In the genomic region with DNA sequence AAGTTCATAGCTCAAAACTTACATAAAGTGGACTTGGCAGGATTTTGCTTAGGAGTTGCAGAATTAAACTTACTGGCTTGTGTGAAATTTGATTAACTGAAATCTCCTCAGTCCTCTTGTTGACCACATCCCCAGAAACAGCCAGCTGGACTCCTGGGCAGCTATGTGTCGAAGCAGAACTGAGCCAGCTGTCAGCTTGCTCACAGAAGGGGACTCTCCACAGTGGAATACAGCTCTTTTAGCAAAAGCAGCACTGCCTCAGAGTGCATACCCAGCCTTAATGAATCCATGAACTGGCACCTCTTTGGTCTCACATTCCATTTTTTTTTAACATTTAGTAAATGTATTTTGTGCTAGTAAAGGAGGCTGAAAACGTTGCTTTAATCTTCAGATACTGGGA, we compare ENCODE assay signal across 21 cellular contexts.
DNase-seq lines count a peak whose midpoint lies in the region; TF ChIP-seq lines count a peak whose summit lies in the region.
"Had no signal": no experiment of that assay in that cellular context is flagged by ENCODE, and none has a peak within 500 bp of the region (broad histone marks: within the 10 kb centered on the region; RNA-seq: fewer than 3 reads in every experiment).

No MANE protein-coding gene starts in this region.

- no peaks in the 10 kb centered on the region for H3K27me3 ChIP-seq in SK-N-SH (ENCODE audit: insufficient read depth)
- no peaks in the 10 kb centered on the region for H3K27me3 ChIP-seq in mesenchymal stem cell (ENCODE audit: control insufficient read depth in 1 of 2, insufficient read depth in 1 of 2, low read length in 2 of 2)
- H3K27me3 ChIP-seq: ascending aorta, right atrium auricular region, upper lobe of left lung had no signal

- H3K4me1 ChIP-seq in SK-N-SH (ENCODE audit: control insufficient read depth in 1 of 2, insufficient read depth in 2 of 2, low read depth in 1 of 2, low read length in 1 of 2) = peaks cover 0 to 3% of the 10 kb centered on the region in 2 experiments; a peak in 2 of 4 replicates
- H3K4me1 ChIP-seq in mesenchymal stem cell (ENCODE audit: control insufficient read depth, insufficient read depth, low read depth, low read length) = no peaks in the 10 kb centered on the region
- H3K4me1 ChIP-seq: ascending aorta, right atrium auricular region, upper lobe of left lung had no signal

- no peak overlapping the region for H2AK5ac ChIP-seq in mesenchymal stem cell (ENCODE audit: low read length, severe bottlenecking)

- H3K27ac ChIP-seq in SK-N-SH (ENCODE audit: low read depth in 2 of 2, low read length in 1 of 2) (peak overlapping the region in 1 of 2 experiments; percentile 53; a peak in 2 of 4 replicates), mesenchymal stem cell (ENCODE audit: low read length, poor library complexity, severe bottlenecking) (no peak overlapping the region)
- H3K27ac ChIP-seq: ascending aorta, right atrium auricular region, upper lobe of left lung, VCaP had no signal

- H2BK5ac ChIP-seq in mesenchymal stem cell (ENCODE audit: low read depth, low read length, poor library complexity, severe bottlenecking) = no peak overlapping the region

- H2BK120ac ChIP-seq in mesenchymal stem cell (ENCODE audit: low read depth, low read length) = no peak overlapping the region

- WGBS in SK-N-SH (ENCODE audit: low lambda C conversion rate) = 3% methylated on average over 2 of the region's 2 CpGs
- WGBS in mesenchymal stem cell = 84% methylated on average over 2 of the region's 2 CpGs

- DNase-seq in Ammon's horn (ENCODE audit: low spot score) (peak; percentile 20), NCI-H1092 treated with DMSO at 0.1 percent for 48 hours (lab: John Stamatoyannopoulos, UW) (peak; percentile 24), SK-N-SH (peak; percentile 12), mesenchymal stem cell (peak; percentile 1), HuH-7 (ENCODE audit: low spot score) (no peak), NOMO-1 treated with DMSO at 0.1 percent for 48 hours (lab: John Stamatoyannopoulos, UW; ENCODE audit: unreplicated experiment) (no peak), NCI-H1436 treated with DMSO at 0.1 percent for 48 hours (lab: John Stamatoyannopoulos, UW) (no peak)
- DNase-seq in central memory CD4-positive, alpha-beta T cell = no peak
- DNase-seq: activated CD4-positive, alpha-beta T cell treated with anti-CD3 and anti-CD28 coated beads, Interleukin-2, amount 50 U/mL, for 48 hours; activated naive CD4-positive, alpha-beta T cell treated with Interleukin-2 at 50 U/mL for 16 hours; CD4-positive, alpha-beta T cell; GOT3; hippocampal formation; KBM-7; MV-4-11; NCI-H2107; stimulated activated naive CD8-positive, alpha-beta T cell treated with anti-CD3 and anti-CD28 coated beads, Interleukin-15, Interleukin-2, amounts not matched to agents 100 U/mL and 50 U/mL, for 24 hours; upper lobe of left lung had no signal

- H4K20me1 ChIP-seq in SK-N-SH (ENCODE audit: insufficient read depth) = no peaks in the 10 kb centered on the region

- H4K91ac ChIP-seq in mesenchymal stem cell (ENCODE audit: low read length) = no peak overlapping the region

- no peaks in the 10 kb centered on the region for H3K79me2 ChIP-seq in SK-N-SH (ENCODE audit: insufficient read depth)

- H3K18ac ChIP-seq in mesenchymal stem cell (ENCODE audit: low read depth in 1 of 2, low read length in 2 of 2) = no peak overlapping the region

- no peak for TF ChIP-seq EP300 in SK-N-SH (IDR thresholded peaks at IDR 0.05; ENCODE audit: borderline replicate concordance in 1 of 2, low read depth in 1 of 2, low read length in 1 of 2)

- no peak for TF ChIP-seq CTCF in SK-N-SH (IDR thresholded peaks at IDR 0.05)

- POLR2A ChIA-PET in SK-N-SH (lab: Yijun Ruan, JAX) = no interaction called here

- H2BK12ac ChIP-seq in mesenchymal stem cell (ENCODE audit: low read length in 2 of 2) = no peak overlapping the region

- no peak overlapping the region for H2BK15ac ChIP-seq in mesenchymal stem cell (ENCODE audit: low read depth, poor library complexity, severe bottlenecking)

- H3K4me2 ChIP-seq in SK-N-SH (no peak overlapping the region), mesenchymal stem cell (ENCODE audit: low read length, poor library complexity, severe bottlenecking) (no peak overlapping the region)

- H3K9ac ChIP-seq in SK-N-SH (no peak overlapping the region), mesenchymal stem cell (ENCODE audit: low read length) (no peak overlapping the region)

- no peaks in the 10 kb centered on the region for H3F3A ChIP-seq in SK-N-SH (replicated peaks; ENCODE audit: insufficient read depth)

- no peak overlapping the region for H4K8ac ChIP-seq in mesenchymal stem cell (ENCODE audit: low read length)

- H3K79me1 ChIP-seq in mesenchymal stem cell (replicated peaks; ENCODE audit: low read length, poor library complexity, severe bottlenecking) = no peaks in the 10 kb centered on the region

- H3K36me3 ChIP-seq in SK-N-SH (replicated peaks in 1 of 2; ENCODE audit: control insufficient read depth in 1 of 2, insufficient read depth in 2 of 2, low read length in 1 of 2) = no peaks in the 10 kb centered on the region
- no peaks in the 10 kb centered on the region for H3K36me3 ChIP-seq in mesenchymal stem cell (ENCODE audit: control insufficient read depth in 1 of 2, insufficient read depth in 2 of 2, low read depth in 1 of 2, low read length in 2 of 2)
- H3K36me3 ChIP-seq: ascending aorta, right atrium auricular region, upper lobe of left lung had no signal

- H3K9me3 ChIP-seq in SK-N-SH (no peaks in the 10 kb centered on the region), mesenchymal stem cell (ENCODE audit: control insufficient read depth, low read length) (no peaks in the 10 kb centered on the region)
- H3K9me3 ChIP-seq: ascending aorta, right atrium auricular region, upper lobe of left lung had no signal

- no peaks in the 10 kb centered on the region for H3K9me2 ChIP-seq in SK-N-SH

- no peak for TF ChIP-seq RAD21 in SK-N-SH (IDR thresholded peaks at IDR 0.05; ENCODE audit: low read length)

- CTCF ChIA-PET in SK-N-SH (lab: Yijun Ruan, JAX) = interaction anchor here (1.2 kb wide), 1 partner anchor 30 kb away, joined by 3 read pairs; no protein-coding TSS in a partner anchor

- no peak overlapping the region for H3K4me3 ChIP-seq in SK-N-SH (ENCODE audit: low read depth in 2 of 2, low read length in 1 of 2)
- H3K4me3 ChIP-seq in mesenchymal stem cell (ENCODE audit: insufficient read depth in 1 of 2, low read depth in 1 of 2, low read length in 2 of 2) = no peak overlapping the region
- H3K4me3 ChIP-seq: ascending aorta, right atrium auricular region, upper lobe of left lung had no signal

- no peak overlapping the region for H3K14ac ChIP-seq in mesenchymal stem cell (ENCODE audit: low read length in 2 of 2)

- H3K4ac ChIP-seq in mesenchymal stem cell (ENCODE audit: low read depth in 1 of 2, low read length in 2 of 2) = no peak overlapping the region

- H2AFZ ChIP-seq in SK-N-SH (ENCODE audit: low read depth) = no peak overlapping the region
- H2AFZ ChIP-seq in mesenchymal stem cell (ENCODE audit: low read depth, low read length) = no peak overlapping the region

- no peak overlapping the region for H3K23ac ChIP-seq in mesenchymal stem cell (ENCODE audit: low read length in 2 of 2)

TF ChIP-seq in SK-N-SH, 30 proteins besides CTCF, POLR2A, EP300 and RAD21 (continues in another document):
- TF ChIP-seq RCOR1 (IDR thresholded peaks at IDR 0.05; ENCODE audit: low read length) (no peak), POLR2AphosphoS5 (IDR thresholded peaks at IDR 0.05; ENCODE audit: low read depth, low read length) (no peak), GATA2 (CRISPR knock-in tag; IDR thresholded peaks at IDR 0.05) (no peak; the same call in 1 of the 2 replicates), SIN3A (IDR thresholded peaks at IDR 0.05; ENCODE audit: borderline replicate concordance, low read depth, low read length) (no peak), EZH2phosphoT487 (IDR thresholded peaks at IDR 0.05; ENCODE audit: borderline replicate concordance, low read depth) (no peak), NRF1 (IDR thresholded peaks at IDR 0.05; ENCODE audit: low read depth, low read length) (no peak), FOXM1 (IDR thresholded peaks at IDR 0.05; ENCODE audit: low read depth) (no peak), YY1 (IDR thresholded peaks at IDR 0.05; ENCODE audit: low read depth) (no peak), MAX (IDR thresholded peaks at IDR 0.05; ENCODE audit: low read depth) (no peak), MXI1 (IDR thresholded peaks at IDR 0.05; ENCODE audit: low read depth, low read length) (no peak)
- TF ChIP-seq, protein P1, sequence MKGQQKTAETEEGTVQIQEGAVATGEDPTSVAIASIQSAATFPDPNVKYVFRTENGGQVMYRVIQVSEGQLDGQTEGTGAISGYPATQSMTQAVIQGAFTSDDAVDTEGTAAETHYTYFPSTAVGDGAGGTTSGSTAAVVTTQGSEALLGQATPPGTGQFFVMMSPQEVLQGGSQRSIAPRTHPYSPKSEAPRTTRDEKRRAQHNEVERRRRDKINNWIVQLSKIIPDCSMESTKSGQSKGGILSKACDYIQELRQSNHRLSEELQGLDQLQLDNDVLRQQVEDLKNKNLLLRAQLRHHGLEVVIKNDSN (IDR thresholded peaks at IDR 0.05; ENCODE audit: borderline replicate concordance, low read depth) = no peak

Comparison
In these comparisons a context has a peak if more than half of its experiments do, and no peak if none do; other contexts are left out.
1. DNase-seq: peak in Ammon's horn (single experiment), NCI-H1092 treated with DMSO at 0.1 percent for 48 hours (single experiment), SK-N-SH (single experiment) and mesenchymal stem cell (single experiment); none in HuH-7 (single experiment), NOMO-1 treated with DMSO at 0.1 percent for 48 hours (single experiment), NCI-H1436 treated with DMSO at 0.1 percent for 48 hours (single experiment) and central memory CD4-positive, alpha-beta T cell (single experiment).